Comparison of ENCODE assay signal across 1 cellular context in the genomic region with DNA sequence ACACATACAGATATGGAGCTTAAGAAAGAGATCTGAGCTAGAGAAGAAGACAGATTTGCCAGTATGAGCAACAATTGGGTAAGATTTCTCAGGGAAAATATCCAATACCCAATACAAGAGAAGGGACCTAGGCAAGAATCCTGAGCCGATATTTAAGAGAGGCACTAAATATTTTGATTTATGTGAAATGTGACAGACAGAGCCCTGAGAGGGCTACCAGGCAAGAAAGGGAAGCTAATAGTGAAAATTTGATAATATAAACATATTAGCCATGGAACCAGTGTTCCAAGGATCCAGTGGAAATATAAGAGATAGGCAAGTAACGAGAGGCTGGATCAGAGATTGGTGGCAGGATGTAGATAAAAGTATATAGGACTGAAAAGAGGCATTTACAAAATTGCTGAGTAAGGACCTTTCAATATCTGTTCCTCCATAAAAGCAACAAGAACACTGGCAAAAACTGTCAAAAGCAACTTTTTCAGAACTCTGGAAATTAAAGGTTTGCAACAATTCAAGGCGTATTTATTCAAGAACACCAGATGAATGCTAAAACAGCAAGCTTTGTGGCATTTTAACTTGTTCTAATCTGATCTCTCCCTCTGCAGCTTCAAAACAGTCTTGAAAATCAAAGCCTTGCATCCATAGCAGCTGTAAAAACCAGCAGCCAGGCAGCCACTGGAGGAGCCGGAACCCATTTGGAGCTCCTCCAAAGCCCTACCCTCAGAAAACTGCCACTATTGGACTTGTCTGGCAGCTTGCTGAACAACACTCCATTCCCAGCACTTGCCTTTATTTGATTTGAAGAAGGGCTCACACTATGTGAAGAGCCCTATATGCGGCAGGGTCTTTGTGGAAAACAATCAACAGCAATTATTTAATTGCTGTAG.
TF ChIP-seq lines count a peak whose summit lies in the region.

No MANE protein-coding gene starts in this region.

TF ChIP-seq in GM23338, 12 proteins besides CTCF, POLR2A, EP300 and RAD21 (continued from another document):
- TF ChIP-seq, protein P1, sequence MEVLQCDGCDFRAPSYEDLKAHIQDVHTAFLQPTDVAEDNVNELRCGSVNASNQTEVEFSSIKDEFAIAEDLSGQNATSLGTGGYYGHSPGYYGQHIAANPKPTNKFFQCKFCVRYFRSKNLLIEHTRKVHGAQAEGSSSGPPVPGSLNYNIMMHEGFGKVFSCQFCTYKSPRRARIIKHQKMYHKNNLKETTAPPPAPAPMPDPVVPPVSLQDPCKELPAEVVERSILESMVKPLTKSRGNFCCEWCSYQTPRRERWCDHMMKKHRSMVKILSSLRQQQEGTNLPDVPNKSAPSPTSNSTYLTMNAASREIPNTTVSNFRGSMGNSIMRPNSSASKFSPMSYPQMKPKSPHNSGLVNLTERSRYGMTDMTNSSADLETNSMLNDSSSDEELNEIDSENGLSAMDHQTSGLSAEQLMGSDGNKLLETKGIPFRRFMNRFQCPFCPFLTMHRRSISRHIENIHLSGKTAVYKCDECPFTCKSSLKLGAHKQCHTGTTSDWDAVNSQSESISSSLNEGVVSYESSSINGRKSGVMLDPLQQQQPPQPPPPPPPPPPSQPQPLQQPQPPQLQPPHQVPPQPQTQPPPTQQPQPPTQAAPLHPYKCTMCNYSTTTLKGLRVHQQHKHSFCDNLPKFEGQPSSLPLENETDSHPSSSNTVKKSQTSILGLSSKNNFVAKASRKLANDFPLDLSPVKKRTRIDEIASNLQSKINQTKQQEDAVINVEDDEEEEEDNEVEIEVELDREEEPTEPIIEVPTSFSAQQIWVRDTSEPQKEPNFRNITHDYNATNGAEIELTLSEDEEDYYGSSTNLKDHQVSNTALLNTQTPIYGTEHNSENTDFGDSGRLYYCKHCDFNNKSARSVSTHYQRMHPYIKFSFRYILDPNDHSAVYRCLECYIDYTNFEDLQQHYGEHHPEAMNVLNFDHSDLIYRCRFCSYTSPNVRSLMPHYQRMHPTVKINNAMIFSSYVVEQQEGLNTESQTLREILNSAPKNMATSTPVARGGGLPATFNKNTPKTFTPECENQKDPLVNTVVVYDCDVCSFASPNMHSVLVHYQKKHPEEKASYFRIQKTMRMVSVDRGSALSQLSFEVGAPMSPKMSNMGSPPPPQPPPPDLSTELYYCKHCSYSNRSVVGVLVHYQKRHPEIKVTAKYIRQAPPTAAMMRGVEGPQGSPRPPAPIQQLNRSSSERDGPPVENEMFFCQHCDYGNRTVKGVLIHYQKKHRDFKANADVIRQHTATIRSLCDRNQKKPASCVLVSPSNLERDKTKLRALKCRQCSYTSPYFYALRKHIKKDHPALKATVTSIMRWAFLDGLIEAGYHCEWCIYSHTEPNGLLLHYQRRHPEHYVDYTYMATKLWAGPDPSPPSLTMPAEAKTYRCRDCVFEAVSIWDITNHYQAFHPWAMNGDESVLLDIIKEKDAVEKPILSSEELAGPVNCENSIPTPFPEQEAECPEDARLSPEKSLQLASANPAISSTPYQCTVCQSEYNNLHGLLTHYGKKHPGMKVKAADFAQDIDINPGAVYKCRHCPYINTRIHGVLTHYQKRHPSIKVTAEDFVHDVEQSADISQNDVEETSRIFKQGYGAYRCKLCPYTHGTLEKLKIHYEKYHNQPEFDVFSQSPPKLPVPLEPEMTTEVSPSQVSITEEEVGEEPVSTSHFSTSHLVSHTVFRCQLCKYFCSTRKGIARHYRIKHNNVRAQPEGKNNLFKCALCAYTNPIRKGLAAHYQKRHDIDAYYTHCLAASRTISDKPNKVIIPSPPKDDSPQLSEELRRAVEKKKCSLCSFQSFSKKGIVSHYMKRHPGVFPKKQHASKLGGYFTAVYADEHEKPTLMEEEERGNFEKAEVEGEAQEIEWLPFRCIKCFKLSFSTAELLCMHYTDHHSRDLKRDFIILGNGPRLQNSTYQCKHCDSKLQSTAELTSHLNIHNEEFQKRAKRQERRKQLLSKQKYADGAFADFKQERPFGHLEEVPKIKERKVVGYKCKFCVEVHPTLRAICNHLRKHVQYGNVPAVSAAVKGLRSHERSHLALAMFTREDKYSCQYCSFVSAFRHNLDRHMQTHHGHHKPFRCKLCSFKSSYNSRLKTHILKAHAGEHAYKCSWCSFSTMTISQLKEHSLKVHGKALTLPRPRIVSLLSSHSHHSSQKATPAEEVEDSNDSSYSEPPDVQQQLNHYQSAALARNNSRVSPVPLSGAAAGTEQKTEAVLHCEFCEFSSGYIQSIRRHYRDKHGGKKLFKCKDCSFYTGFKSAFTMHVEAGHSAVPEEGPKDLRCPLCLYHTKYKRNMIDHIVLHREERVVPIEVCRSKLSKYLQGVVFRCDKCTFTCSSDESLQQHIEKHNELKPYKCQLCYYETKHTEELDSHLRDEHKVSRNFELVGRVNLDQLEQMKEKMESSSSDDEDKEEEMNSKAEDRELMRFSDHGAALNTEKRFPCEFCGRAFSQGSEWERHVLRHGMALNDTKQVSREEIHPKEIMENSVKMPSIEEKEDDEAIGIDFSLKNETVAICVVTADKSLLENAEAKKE (CRISPR knock-in tag; IDR thresholded peaks at IDR 0.05): no peak
- no peak for TF ChIP-seq NANOG (IDR thresholded peaks at IDR 0.05; ENCODE audit: borderline replicate concordance)
- no peak for TF ChIP-seq STAT1 (IDR thresholded peaks at IDR 0.05; ENCODE audit: unreplicated experiment)
